ENCODE assay signal across 22 cellular contexts in the genomic region with DNA sequence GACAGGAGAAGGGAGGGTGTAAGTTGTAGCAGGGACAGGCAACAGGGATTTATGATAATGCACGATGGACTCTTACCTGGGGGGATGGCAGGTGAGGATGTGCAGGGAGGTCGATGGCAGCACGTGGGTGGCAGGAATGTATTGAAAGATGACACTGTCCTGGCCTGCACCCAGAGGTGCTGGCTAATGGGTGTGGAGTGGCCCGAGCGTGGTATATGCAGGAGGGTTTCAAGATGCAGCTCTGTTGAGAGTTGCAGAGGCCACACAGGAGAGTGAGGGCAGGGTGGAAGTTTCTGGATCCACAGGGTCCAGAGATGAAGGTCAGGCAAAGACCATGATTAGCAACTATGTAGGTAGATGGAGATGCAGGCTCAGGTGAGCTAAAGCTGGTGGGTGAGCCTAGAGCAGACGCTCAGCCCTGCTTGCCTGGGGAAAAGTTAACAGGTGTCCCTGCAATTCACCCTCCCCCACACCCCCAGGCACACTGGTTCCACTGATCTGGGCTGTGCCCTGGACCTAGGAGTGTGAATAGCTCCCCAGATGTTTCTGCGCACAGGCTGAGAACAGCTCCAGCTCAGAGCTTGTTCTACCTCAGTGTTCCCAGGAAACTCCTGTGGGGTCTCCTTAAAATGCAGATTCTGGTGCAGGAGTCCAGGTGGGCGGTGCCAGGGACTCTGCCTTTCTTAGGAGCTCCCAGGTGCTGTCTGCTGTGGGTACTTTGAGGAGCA. TPM values are rescaled to one million over a fixed set of nuclear protein-coding genes. Genes with fewer than 3 reads are reported as not detected.
DNase-seq lines count a peak whose midpoint lies in the region; ATAC-seq and TF ChIP-seq lines count a peak whose summit lies in the region.
"Had no signal": no experiment of that assay in that cellular context is flagged by ENCODE, and none has a peak within 500 bp of the region (broad histone marks: within the 10 kb centered on the region; RNA-seq: fewer than 3 reads in every experiment).

No MANE protein-coding gene starts in this region.

- H2AFZ ChIP-seq in neural progenitor cell (replicated peaks) (no peak overlapping the region), PC-3 (ENCODE audit: low read length) (no peak overlapping the region)

- TF ChIP-seq POLR2A in vagina (IDR thresholded peaks at IDR 0.05) = no peak

- H3K9me3 ChIP-seq in neural progenitor cell (ENCODE audit: low read depth) = no peaks in the 10 kb centered on the region
- H3K9me3 ChIP-seq in vagina = no peaks in the 10 kb centered on the region
- no peaks in the 10 kb centered on the region for H3K9me3 ChIP-seq in PC-3 (ENCODE audit: low read length)
- H3K9me3 ChIP-seq: SJSA1 had no signal

- no peaks in the 10 kb centered on the region for H3K27me3 ChIP-seq in neural progenitor cell
- H3K27me3 ChIP-seq in vagina = no peaks in the 10 kb centered on the region
- no peaks in the 10 kb centered on the region for H3K27me3 ChIP-seq in PC-3 (ENCODE audit: low read length)
- H3K27me3 ChIP-seq: SJSA1 had no signal

- DNase-seq in cardiac septum (ENCODE audit: low spot score) = peak; percentile 67
- no peak for DNase-seq in Right ventricle myocardium inferior (ENCODE audit: missing footprints)
- DNase-seq in activated CD8-positive, alpha-beta memory T cell treated with anti-CD3 and anti-CD28 coated beads, Interleukin-2, amount 50 U/mL, for 48 hours = peak; percentile 25
- no peak for DNase-seq in neural progenitor cell (ENCODE audit: low spot score)
- peak; percentile 71 to 72 for DNase-seq in vagina (ENCODE audit: extremely low spot score in 2 of 2)
- no peak for DNase-seq in PC-3
- DNase-seq: EL, GF-D8, KG1, NCI-H1092, NCI-H146, NCI-H2029, NCI-H2171, NCI-H345, NCI-H524 treated with DMSO at 0.1 percent for 48 hours, NCI-H82 had no signal

- peaks cover 15% of the 10 kb centered on the region for H3K4me1 ChIP-seq in neural progenitor cell
- H3K4me1 ChIP-seq in vagina = no peaks in the 10 kb centered on the region
- H3K4me1 ChIP-seq in PC-3 (ENCODE audit: insufficient read depth, low read length) = peaks cover 8% of the 10 kb centered on the region; the same call in 1 of the 2 replicates
- H3K4me1 ChIP-seq: SJSA1 had no signal

- H3K9me2 ChIP-seq in PC-3 (replicated peaks; ENCODE audit: low read length) = no peaks in the 10 kb centered on the region

- H3K27ac ChIP-seq in neural progenitor cell (no peak overlapping the region), vagina (no peak overlapping the region), PC-3 (ENCODE audit: low read length) (no peak overlapping the region)
- H3K27ac ChIP-seq: HL-60, SJSA1 had no signal

- H3K36me3 Mint-ChIP-seq in neural progenitor cell = no peaks in the 10 kb centered on the region
- H3K36me3 Mint-ChIP-seq: CD14-positive monocyte had no signal

- H3K4me3 ChIP-seq in neural progenitor cell (no peak overlapping the region), vagina (no peak overlapping the region), PC-3 (ENCODE audit: low read length) (no peak overlapping the region)
- H3K4me3 ChIP-seq: SJSA1 had no signal

- H3K27ac Mint-ChIP-seq in neural progenitor cell = peak overlapping the region; percentile 83
- H3K27ac Mint-ChIP-seq: CD14-positive monocyte had no signal

- ATAC-seq in Right ventricle myocardium inferior (no peak), PC-3 (no peak), HG02981 (IDR thresholded peaks at IDR 0.05; ENCODE audit: unreplicated experiment) (no peak)
- ATAC-seq: HepG2 had no signal

- H4K20me1 ChIP-seq in neural progenitor cell (ENCODE audit: low read depth) (no peaks in the 10 kb centered on the region), PC-3 (ENCODE audit: low read length) (no peaks in the 10 kb centered on the region)

- H3K27me3 Mint-ChIP-seq in neural progenitor cell (ENCODE audit: insufficient read depth, low read depth) = peaks cover 28% of the 10 kb centered on the region

- peaks cover 19% of the 10 kb centered on the region for H3K4me1 Mint-ChIP-seq in neural progenitor cell
- H3K4me1 Mint-ChIP-seq: CD14-positive monocyte had no signal

- H3K9ac ChIP-seq in neural progenitor cell (no peak overlapping the region), PC-3 (ENCODE audit: low read length) (no peak overlapping the region)

- H3K36me3 ChIP-seq in neural progenitor cell = no peaks in the 10 kb centered on the region
- H3K36me3 ChIP-seq in vagina = no peaks in the 10 kb centered on the region
- H3K36me3 ChIP-seq in PC-3 (ENCODE audit: low read depth, low read length) = no peaks in the 10 kb centered on the region
- H3K36me3 ChIP-seq: SJSA1 had no signal

- peaks cover 4% of the 10 kb centered on the region for H3K9me3 Mint-ChIP-seq in neural progenitor cell

- CTCF ChIA-PET in PC-3 (lab: Charles Lee) = no interaction called here

- intact Hi-C loops in cardiac septum (cut with DNase I) = no loop called here
- intact Hi-C loops in Right ventricle myocardium inferior (cut with DNase I) = no loop called here
- intact Hi-C loops in vagina (cut with DNase I) = no loop called here
- intact Hi-C loops in PC-3 (cut with micrococcal nuclease) = no loop called here

- no TSS peak for BruUV-seq in PC-3 (replicated peaks; lab: Mats Ljungman, UMichigan)

- H3K4me3 Mint-ChIP-seq in neural progenitor cell = no peak overlapping the region
- H3K4me3 Mint-ChIP-seq: CD14-positive monocyte had no signal

- H3K79me2 ChIP-seq in neural progenitor cell (ENCODE audit: low read depth) = no peaks in the 10 kb centered on the region
- no peaks in the 10 kb centered on the region for H3K79me2 ChIP-seq in PC-3 (ENCODE audit: low read length)

- TF ChIP-seq CTCF in neural progenitor cell (IDR thresholded peaks at IDR 0.05) (no peak), vagina (IDR thresholded peaks at IDR 0.05) (no peak), PC-3 (conservative IDR thresholded peaks at IDR 0.05; ENCODE audit: low read depth, low read length) (no peak)

- H3F3A ChIP-seq in neural progenitor cell (ENCODE audit: low read depth) = peaks cover 27% of the 10 kb centered on the region
- H3F3A ChIP-seq in PC-3 (ENCODE audit: low read length, unreplicated experiment) = no peaks in the 10 kb centered on the region

- POLR2A ChIA-PET in PC-3 (lab: Charles Lee; ENCODE audit: unreplicated experiment) = interaction anchor here (0.6 kb wide), 1 partner anchor 536 kb away, joined by 4 read pairs; no protein-coding TSS in a partner anchor

- H3K4me2 ChIP-seq in neural progenitor cell = no peak overlapping the region
- no peak overlapping the region for H3K4me2 ChIP-seq in PC-3 (ENCODE audit: low read length)

RNA-seq across cellular contexts. Expression of a gene that starts 21.5 kb away (rescaled TPM):
- total RNA-seq in cardiac septum (9.9 TPM), Right ventricle myocardium inferior (27.5 TPM), neural progenitor cell (ENCODE audit: low replicate concordance) (21.6 and 29.4 TPM in 2 replicates), vagina (39.3 TPM), PC-3 (2014; rRNA removed) (8.4 and 10.0 TPM in 2 replicates)
- total RNA-seq: HT-29 had no signal

Comparison
In these comparisons a context has a peak if more than half of its experiments do, and no peak if none do; other contexts are left out.
1. DNase-seq: peak in cardiac septum (single experiment), activated CD8-positive, alpha-beta memory T cell treated with anti-CD3 and anti-CD28 coated beads, Interleukin-2, amount 50 U/mL, for 48 hours (single experiment) and vagina (2 of 2); none in Right ventricle myocardium inferior (single experiment), neural progenitor cell (single experiment) and PC-3 (single experiment).